In the genomic region with DNA sequence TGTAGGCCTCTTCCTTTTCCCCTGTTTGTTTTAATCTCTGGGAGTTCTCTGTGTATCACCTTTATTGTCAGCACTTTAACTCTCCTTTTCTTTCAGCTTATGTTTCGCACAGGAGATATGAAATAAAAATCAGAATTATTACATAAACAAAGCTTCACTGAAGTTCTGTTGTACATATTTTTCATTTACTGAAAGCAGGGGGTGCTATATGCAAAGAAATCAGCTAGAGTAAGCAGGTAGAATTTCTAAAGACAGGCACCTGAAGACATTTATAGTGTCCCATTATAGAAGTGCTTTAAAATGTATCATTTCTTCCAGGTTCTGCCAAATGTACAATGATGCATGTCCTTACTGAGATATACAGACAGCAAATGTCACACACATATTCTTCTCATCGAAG, we compare ENCODE assay signal across 12 cellular contexts.
DNase-seq lines count a peak whose midpoint lies in the region; ATAC-seq and TF ChIP-seq lines count a peak whose summit lies in the region.
"Had no signal": no experiment of that assay in that cellular context is flagged by ENCODE, and none has a peak within 500 bp of the region (broad histone marks: within the 10 kb centered on the region; RNA-seq: fewer than 3 reads in every experiment).

No MANE protein-coding gene starts in this region.

- H4K91ac ChIP-seq in neuronal stem cell (ENCODE audit: low read depth, low read length, poor library complexity): no peak overlapping the region

- no peaks in the 10 kb centered on the region for H3K36me3 ChIP-seq in neuronal stem cell (replicated peaks in 1 of 2; ENCODE audit: control insufficient read depth in 2 of 2, insufficient read depth in 2 of 2, low read length in 2 of 2)
- H3K36me3 ChIP-seq: brain microvascular endothelial cell, heart right ventricle had no signal

- H4K8ac ChIP-seq in neuronal stem cell (ENCODE audit: low read depth, low read length): no peak overlapping the region

- H3K4me3 ChIP-seq in fibroblast of villous mesenchyme (ENCODE audit: low read depth, low read length): no peak overlapping the region
- H3K4me3 ChIP-seq in neuronal stem cell (ENCODE audit: low read length in 2 of 2): no peak overlapping the region
- H3K4me3 ChIP-seq: heart right ventricle had no signal

- no CpG with 5 or more reads among the region's 2 CpGs for WGBS in neuronal stem cell (ENCODE audit: extremely low coverage in 2 of 2, insufficient read length in 2 of 2, insufficient replicate concordance in 1 of 2), 2 donors

- H3K4me1 ChIP-seq in neuronal stem cell (ENCODE audit: control insufficient read depth in 2 of 2, insufficient read depth in 1 of 2, low read depth in 1 of 2, low read length in 2 of 2): peaks cover 3 to 4% of the 10 kb centered on the region in 2 donors
- H3K4me1 ChIP-seq: heart right ventricle had no signal

- H3K14ac ChIP-seq in neuronal stem cell (ENCODE audit: low read length): no peak overlapping the region

- no peak overlapping the region for H2AK5ac ChIP-seq in neuronal stem cell (ENCODE audit: low read depth, low read length)

- H3K4ac ChIP-seq in neuronal stem cell (ENCODE audit: low read length): no peak overlapping the region

- H3K27ac ChIP-seq in C4-2B (no peak overlapping the region), neuronal stem cell (replicated peaks; ENCODE audit: low read length) (no peak overlapping the region)
- H3K27ac ChIP-seq: brain microvascular endothelial cell, heart right ventricle had no signal

- peak; percentile 6 for DNase-seq in NCI-H1092 (lab: John Stamatoyannopoulos, UW)
- peak; percentile 34 for DNase-seq in RKO (ENCODE audit: low spot score)
- peak; percentile 3 for DNase-seq in fibroblast of villous mesenchyme (ENCODE audit: low read depth)
- no peak for DNase-seq in neuronal stem cell (ENCODE audit: low spot score)
- no peak for DNase-seq in activated gamma-delta T cell (lab: John Stamatoyannopoulos, UW)
- DNase-seq: activated CD4-positive, alpha-beta T cell treated with anti-CD3 and anti-CD28 coated beads, Interleukin-2, amount 50 U/mL, for 48 hours; brain microvascular endothelial cell; C1 segment of cervical spinal cord; heart right ventricle had no signal

- ATAC-seq in GM21526 (IDR thresholded peaks at IDR 0.05; ENCODE audit: low FRiP score, unreplicated experiment): no peak
- ATAC-seq in esophagus mucosa: no peak
- ATAC-seq: heart right ventricle had no signal

- no peak overlapping the region for H2BK120ac ChIP-seq in neuronal stem cell (ENCODE audit: low read depth, low read length)

- no peak overlapping the region for H3K23ac ChIP-seq in neuronal stem cell (ENCODE audit: low read depth, low read length, poor library complexity)

- no peak overlapping the region for H3K18ac ChIP-seq in neuronal stem cell (ENCODE audit: low read length)

- H2BK12ac ChIP-seq in neuronal stem cell (ENCODE audit: low read length): no peak overlapping the region

- H2BK15ac ChIP-seq in neuronal stem cell (ENCODE audit: low read length): no peak overlapping the region

- TF ChIP-seq CTCF in C4-2B (conservative IDR thresholded peaks at IDR 0.05) (peak; percentile 64), fibroblast of villous mesenchyme (IDR thresholded peaks at IDR 0.05; ENCODE audit: insufficient read depth, low read depth, low read length) (no peak)

- no peak overlapping the region for H2BK5ac ChIP-seq in neuronal stem cell (ENCODE audit: low read length)

- H2AFZ ChIP-seq in neuronal stem cell (ENCODE audit: low read length): no peak overlapping the region

- H3K9ac ChIP-seq in neuronal stem cell (ENCODE audit: low read depth, low read length, poor library complexity): no peak overlapping the region

- H3K9me3 ChIP-seq in neuronal stem cell (replicated peaks in 1 of 2; ENCODE audit: control insufficient read depth in 2 of 2, insufficient read depth in 1 of 2, low read depth in 1 of 2, low read length in 2 of 2): no peaks in the 10 kb centered on the region
- H3K9me3 ChIP-seq: heart right ventricle had no signal

- H3K79me1 ChIP-seq in neuronal stem cell (ENCODE audit: low read depth, low read length): no peaks in the 10 kb centered on the region

- no peaks in the 10 kb centered on the region for H3K27me3 ChIP-seq in neuronal stem cell (ENCODE audit: control insufficient read depth in 3 of 3, insufficient read depth in 3 of 3, low read depth in 1 of 3, low read length in 3 of 3)
- H3K27me3 ChIP-seq: brain microvascular endothelial cell, heart right ventricle had no signal

- no peak overlapping the region for H3K4me2 ChIP-seq in neuronal stem cell (ENCODE audit: insufficient read depth, low read length, poor library complexity, severe bottlenecking)

Comparison
In these comparisons a context has a peak if more than half of its experiments do, and no peak if none do; other contexts are left out.
1. DNase-seq: peak in NCI-H1092 (single experiment), RKO (single experiment) and fibroblast of villous mesenchyme (single experiment); none in neuronal stem cell (single experiment) and activated gamma-delta T cell (single experiment).